9 cellular contexts compared by ENCODE assay signal in genomic region chr1:226712779-226713420, GRCh38. TPM values are rescaled to one million over a fixed set of nuclear protein-coding genes. Genes with fewer than 3 reads are reported as not detected.
DNase-seq lines count a peak whose midpoint lies in the region; ATAC-seq and TF ChIP-seq lines count a peak whose summit lies in the region.
"Had no signal": no experiment of that assay in that cellular context is flagged by ENCODE, and none has a peak within 500 bp of the region (broad histone marks: within the 10 kb centered on the region; RNA-seq: fewer than 3 reads in every experiment).

No MANE protein-coding gene starts in this region.

- ATAC-seq in activated CD4-positive, alpha-beta T cell treated with anti-CD3 and anti-CD28 coated beads for 36 hours, result no peak
- ATAC-seq in HG02798 (IDR thresholded peaks at IDR 0.05; ENCODE audit: poor library complexity, unreplicated experiment), result peak; percentile 9
- no peak for ATAC-seq in activated naive CD4-positive, alpha-beta T cell treated with anti-CD3 and anti-CD28 coated beads, Interleukin-2, amount 50 U/mL, for 72 hours
- ATAC-seq in stimulated activated effector memory CD8-positive, alpha-beta T cell treated with anti-CD3 and anti-CD28 coated beads, Interleukin-12 subunit alpha, Interleukin-12 subunit beta, amount 100 ng/mL, for 72 hours, result no peak

- DNase-seq in activated CD4-positive, alpha-beta T cell treated with anti-CD3 and anti-CD28 coated beads for 36 hours, result no peak
- no peak for DNase-seq in activated CD4-positive, alpha-beta T cell treated with anti-CD3 and anti-CD28 coated beads for 48 hours
- no peak for DNase-seq in activated naive CD4-positive, alpha-beta T cell treated with anti-CD3 and anti-CD28 coated beads, Interleukin-2, amount 50 U/mL, for 72 hours (ENCODE audit: low spot score in 2 of 2)
- no peak for DNase-seq in stimulated activated effector memory CD8-positive, alpha-beta T cell treated with anti-CD3 and anti-CD28 coated beads, Interleukin-12 subunit alpha, Interleukin-12 subunit beta, amount 100 ng/mL, for 72 hours (ENCODE audit: low spot score in 2 of 2)
- DNase-seq in posterior vena cava (ENCODE audit: low spot score) (no peak), glutamatergic neuron (no peak), HEK293T (ENCODE audit: extremely low spot score) (no peak)
- DNase-seq: hypothalamus had no signal

- intact Hi-C loops in activated CD4-positive, alpha-beta T cell treated with anti-CD3 and anti-CD28 coated beads for 36 hours (cut with DNase I, micrococcal nuclease), result loop anchor here in 1 of 2 experiments (1.0 kb wide), 1 partner anchor 115 kb away; no protein-coding TSS in a partner anchor
- intact Hi-C loops in posterior vena cava (cut with DNase I), result no loop called here

- H3K27ac Mint-ChIP-seq in activated CD4-positive, alpha-beta T cell treated with anti-CD3 and anti-CD28 coated beads for 36 hours, result peak overlapping the region; percentile 81
- H3K27ac Mint-ChIP-seq in activated naive CD4-positive, alpha-beta T cell treated with anti-CD3 and anti-CD28 coated beads, Interleukin-2, amount 50 U/mL, for 72 hours, result peak overlapping the region; percentile 72 to 74
- peak overlapping the region; percentile 88 for H3K27ac Mint-ChIP-seq in stimulated activated effector memory CD8-positive, alpha-beta T cell treated with anti-CD3 and anti-CD28 coated beads, Interleukin-12 subunit alpha, Interleukin-12 subunit beta, amount 100 ng/mL, for 72 hours
- no peak overlapping the region for H3K27ac Mint-ChIP-seq in glutamatergic neuron (ENCODE audit: unreplicated experiment)

- peak overlapping the region; percentile 37 for H3K4me3 Mint-ChIP-seq in activated CD4-positive, alpha-beta T cell treated with anti-CD3 and anti-CD28 coated beads for 36 hours
- H3K4me3 Mint-ChIP-seq in stimulated activated effector memory CD8-positive, alpha-beta T cell treated with anti-CD3 and anti-CD28 coated beads, Interleukin-12 subunit alpha, Interleukin-12 subunit beta, amount 100 ng/mL, for 72 hours, result peak overlapping the region; percentile 57
- no peak overlapping the region for H3K4me3 Mint-ChIP-seq in glutamatergic neuron (ENCODE audit: unreplicated experiment)

- H3K9me3 Mint-ChIP-seq in activated CD4-positive, alpha-beta T cell treated with anti-CD3 and anti-CD28 coated beads for 36 hours (ENCODE audit: low read depth), result peaks cover 11% of the 10 kb centered on the region
- H3K9me3 Mint-ChIP-seq in activated naive CD4-positive, alpha-beta T cell treated with anti-CD3 and anti-CD28 coated beads, Interleukin-2, amount 50 U/mL, for 72 hours, result peaks cover 0 to 5% of the 10 kb centered on the region in 2 donors
- peaks cover 5% of the 10 kb centered on the region for H3K9me3 Mint-ChIP-seq in stimulated activated effector memory CD8-positive, alpha-beta T cell treated with anti-CD3 and anti-CD28 coated beads, Interleukin-12 subunit alpha, Interleukin-12 subunit beta, amount 100 ng/mL, for 72 hours
- H3K9me3 Mint-ChIP-seq in glutamatergic neuron (ENCODE audit: unreplicated experiment), result peaks cover 12% of the 10 kb centered on the region

- TF ChIP-seq CTCF in glutamatergic neuron (IDR thresholded peaks at IDR 0.05; ENCODE audit: partially characterized antibody, unreplicated experiment), result no peak

- no peaks in the 10 kb centered on the region for H3K27me3 Mint-ChIP-seq in activated CD4-positive, alpha-beta T cell treated with anti-CD3 and anti-CD28 coated beads for 36 hours
- H3K27me3 Mint-ChIP-seq in glutamatergic neuron (ENCODE audit: unreplicated experiment), result peaks cover 14% of the 10 kb centered on the region

- H3K4me1 Mint-ChIP-seq in activated CD4-positive, alpha-beta T cell treated with anti-CD3 and anti-CD28 coated beads for 36 hours, result peaks cover 97% of the 10 kb centered on the region
- peaks cover 79% of the 10 kb centered on the region for H3K4me1 Mint-ChIP-seq in stimulated activated effector memory CD8-positive, alpha-beta T cell treated with anti-CD3 and anti-CD28 coated beads, Interleukin-12 subunit alpha, Interleukin-12 subunit beta, amount 100 ng/mL, for 72 hours
- peaks cover 39% of the 10 kb centered on the region for H3K4me1 Mint-ChIP-seq in glutamatergic neuron (ENCODE audit: low read depth, unreplicated experiment)

- CTCF ChIA-PET in activated CD4-positive, alpha-beta T cell treated with anti-CD3 and anti-CD28 coated beads for 36 hours (lab: Charles Lee), result interaction anchor here (0.5 to 2.8 kb wide), 8 partner anchors 10 to 87 kb away, joined by 3 to 10 read pairs (median 4); no protein-coding TSS in a partner anchor
- CTCF ChIA-PET in HEK293T (lab: Yijun Ruan, JAX), result interaction anchor here (0.9 kb wide), 1 partner anchor 47 kb away, joined by 4 read pairs; no protein-coding TSS in a partner anchor

- peaks cover 46% of the 10 kb centered on the region for H3K36me3 Mint-ChIP-seq in activated CD4-positive, alpha-beta T cell treated with anti-CD3 and anti-CD28 coated beads for 36 hours (ENCODE audit: low read depth)
- peaks cover 9 to 36% of the 10 kb centered on the region in 2 donors for H3K36me3 Mint-ChIP-seq in activated naive CD4-positive, alpha-beta T cell treated with anti-CD3 and anti-CD28 coated beads, Interleukin-2, amount 50 U/mL, for 72 hours
- peaks cover 48% of the 10 kb centered on the region for H3K36me3 Mint-ChIP-seq in stimulated activated effector memory CD8-positive, alpha-beta T cell treated with anti-CD3 and anti-CD28 coated beads, Interleukin-12 subunit alpha, Interleukin-12 subunit beta, amount 100 ng/mL, for 72 hours
- peaks cover 8% of the 10 kb centered on the region for H3K36me3 Mint-ChIP-seq in glutamatergic neuron (ENCODE audit: unreplicated experiment)

- POLR2A ChIA-PET in activated CD4-positive, alpha-beta T cell treated with anti-CD3 and anti-CD28 coated beads for 36 hours (lab: Charles Lee), result no interaction called here
- POLR2A ChIA-PET in HEK293T (lab: Yijun Ruan, JAX), result no interaction called here

TF ChIP-seq in HEK293T, 16 proteins besides CTCF, POLR2A, EP300 and RAD21:
- no peak for TF ChIP-seq ZNF384 (IDR thresholded peaks at IDR 0.05)
- TF ChIP-seq ELF4 (IDR thresholded peaks at IDR 0.05), result no peak
- TF ChIP-seq PKNOX1 (IDR thresholded peaks at IDR 0.05), result no peak
- no peak for TF ChIP-seq FOXM1 (IDR thresholded peaks at IDR 0.05; ENCODE audit: borderline replicate concordance)
- no peak for TF ChIP-seq TARDBP (IDR thresholded peaks at IDR 0.05)
- no peak for TF ChIP-seq FOXK2 (IDR thresholded peaks at IDR 0.05)
- TF ChIP-seq NFRKB (IDR thresholded peaks at IDR 0.05), result no peak
- TF ChIP-seq LEF1 (IDR thresholded peaks at IDR 0.05; ENCODE audit: borderline replicate concordance), result no peak
- no peak for TF ChIP-seq CTBP1 (IDR thresholded peaks at IDR 0.05; ENCODE audit: borderline replicate concordance)
- TF ChIP-seq BHLHE40 (IDR thresholded peaks at IDR 0.05; ENCODE audit: borderline replicate concordance), result no peak
- no peak for TF ChIP-seq HDGF (IDR thresholded peaks at IDR 0.05; ENCODE audit: borderline replicate concordance)
- no peak for TF ChIP-seq SP1 (IDR thresholded peaks at IDR 0.05)
- no peak for TF ChIP-seq L3MBTL2 (conservative IDR thresholded peaks at IDR 0.05)

RNA-seq across cellular contexts. Expression of gene ITPKB, which starts 26.2 kb away (rescaled TPM):
- 10 to 100 TPM; 31.0 to 31.9 TPM for total RNA-seq in activated CD4-positive, alpha-beta T cell treated with anti-CD3 and anti-CD28 coated beads for 36 hours
- 10 to 100 TPM; 37.5 to 51.3 TPM for total RNA-seq in activated naive CD4-positive, alpha-beta T cell treated with anti-CD3 and anti-CD28 coated beads, Interleukin-2, amount 50 U/mL, for 72 hours
- total RNA-seq in posterior vena cava (10 to 100 TPM; 22.4 to 24.4 TPM), glutamatergic neuron (ENCODE audit: unreplicated experiment) (0.34 TPM)

Comparison
In these comparisons a context has a peak if more than half of its experiments do, and no peak if none do; other contexts are left out.
1. RNA of gene ITPKB, which starts 26.2 kb away (total RNA-seq): 37.5 to 51.3 TPM in activated naive CD4-positive, alpha-beta T cell treated with anti-CD3 and anti-CD28 coated beads, Interleukin-2, amount 50 U/mL, for 72 hours, 31.0 to 31.9 TPM in activated CD4-positive, alpha-beta T cell treated with anti-CD3 and anti-CD28 coated beads for 36 hours and 22.4 to 24.4 TPM in posterior vena cava; 0.34 TPM in glutamatergic neuron (single experiment); every median in the first group is over 10 times any median in the second.